ENCODE assay signal across 8 cellular contexts in genomic region chr15:67174864-67175573, GRCh38.
A peak's percentile ranks its signal among the peaks of the same experiment; 100 is the strongest.
DNase-seq lines count a peak whose midpoint lies in the region; ATAC-seq and TF ChIP-seq lines count a peak whose summit lies in the region.

No MANE protein-coding gene starts in this region.

- H3K36me3 Mint-ChIP-seq in activated naive CD8-positive, alpha-beta T cell treated with anti-CD3 and anti-CD28 coated beads for 36 hours, result peaks cover 20% of the 10 kb centered on the region

- CTCF ChIA-PET in A673 (lab: Charles Lee), result no interaction called here

- POLR2A ChIA-PET in A673 (lab: Charles Lee; ENCODE audit: low non-redundant PET), result no interaction called here

- intact Hi-C loops in A673 (cut with micrococcal nuclease; ENCODE audit: unreplicated experiment) (no loop called here), mucosa of descending colon (cut with DNase I, micrococcal nuclease) (no loop called here)

- ATAC-seq in mucosa of descending colon (peak; percentile 90), HG02840 (IDR thresholded peaks at IDR 0.05; ENCODE audit: low FRiP score, unreplicated experiment) (no peak), GM18858 (IDR thresholded peaks at IDR 0.05; ENCODE audit: unreplicated experiment) (no peak)

- H3K27me3 Mint-ChIP-seq in activated naive CD8-positive, alpha-beta T cell treated with anti-CD3 and anti-CD28 coated beads for 36 hours, result no peaks in the 10 kb centered on the region

- H3K9me3 Mint-ChIP-seq in activated naive CD8-positive, alpha-beta T cell treated with anti-CD3 and anti-CD28 coated beads for 36 hours, result no peaks in the 10 kb centered on the region

- peak overlapping the region; percentile 23 for H3K4me3 Mint-ChIP-seq in activated naive CD8-positive, alpha-beta T cell treated with anti-CD3 and anti-CD28 coated beads for 36 hours

- H3K4me1 ChIP-seq in A673 (ENCODE audit: insufficient read depth, low read length, poor library complexity, severe bottlenecking), result peaks cover 28% of the 10 kb centered on the region
- H3K4me1 ChIP-seq in mucosa of descending colon (ENCODE audit: low read depth), result peaks cover 10% of the 10 kb centered on the region

- no peak for TF ChIP-seq CTCF in A673 (conservative IDR thresholded peaks at IDR 0.05; ENCODE audit: low read depth, low read length)
- TF ChIP-seq CTCF in mucosa of descending colon (IDR thresholded peaks at IDR 0.05), result no peak

- H3K27me3 ChIP-seq in A673 (replicated peaks; ENCODE audit: insufficient read depth, low read depth, low read length, poor library complexity), result no peaks in the 10 kb centered on the region

- no peaks in the 10 kb centered on the region for H3K9me3 ChIP-seq in A673 (ENCODE audit: low read depth, low read length, poor library complexity, severe bottlenecking)
- H3K9me3 ChIP-seq in mucosa of descending colon, result no peaks in the 10 kb centered on the region

- H3K4me3 ChIP-seq in A673 (ENCODE audit: low read depth, low read length, poor library complexity, severe bottlenecking), result no peak overlapping the region
- no peak overlapping the region for H3K4me3 ChIP-seq in mucosa of descending colon

- no TSS peak for BruUV-seq in A673 (replicated peaks; lab: Mats Ljungman, UMichigan)

- peaks cover 26% of the 10 kb centered on the region for H3K4me1 Mint-ChIP-seq in activated naive CD8-positive, alpha-beta T cell treated with anti-CD3 and anti-CD28 coated beads for 36 hours

- peak overlapping the region; percentile 58 for H3K27ac ChIP-seq in A673 (ENCODE audit: low read depth, low read length, poor library complexity, severe bottlenecking)

- H3K36me3 ChIP-seq in A673 (ENCODE audit: insufficient read depth, low read length, poor library complexity, severe bottlenecking) (no peaks in the 10 kb centered on the region), mucosa of descending colon (ENCODE audit: low read depth) (no peaks in the 10 kb centered on the region)

- DNase-seq in A673 (ENCODE audit: low spot score) (no peak), HT-29 (ENCODE audit: low spot score) (peak; percentile 93), mucosa of descending colon (peak in 2 of 3 donors; percentile 24 to 46), Kasumi-1 (lab: John Stamatoyannopoulos, UW) (no peak), NCI-H128 (lab: John Stamatoyannopoulos, UW; ENCODE audit: unreplicated experiment) (no peak)
- peak; percentile 18 for DNase-seq in activated naive CD8-positive, alpha-beta T cell treated with anti-CD3 and anti-CD28 coated beads for 36 hours

- H3K27ac Mint-ChIP-seq in activated naive CD8-positive, alpha-beta T cell treated with anti-CD3 and anti-CD28 coated beads for 36 hours, result peak overlapping the region; percentile 64

Comparison
In these comparisons a context has a peak if more than half of its experiments do, and no peak if none do; other contexts are left out.
1. DNase-seq: peak in HT-29 (single experiment), activated naive CD8-positive, alpha-beta T cell treated with anti-CD3 and anti-CD28 coated beads for 36 hours (single experiment) and mucosa of descending colon (2 of 3); none in A673 (single experiment), Kasumi-1 (0 of 2) and NCI-H128 (single experiment).